16 cellular contexts compared by ENCODE assay signal in genomic region chr6:157002795-157003194, GRCh38.
DNase-seq lines count a peak whose midpoint lies in the region; ATAC-seq and TF ChIP-seq lines count a peak whose summit lies in the region.
"Had no signal": no experiment of that assay in that cellular context is flagged by ENCODE, and none has a peak within 500 bp of the region (broad histone marks: within the 10 kb centered on the region; RNA-seq: fewer than 3 reads in every experiment).

No MANE protein-coding gene starts in this region.

- H4K91ac ChIP-seq in H9 (ENCODE audit: insufficient read length, low read depth, low read length): no peak overlapping the region

- no peak for TF ChIP-seq CTCF in H9 (conservative IDR thresholded peaks at IDR 0.05)
- no peak for TF ChIP-seq CTCF in Panc1 (IDR thresholded peaks at IDR 0.05)
- TF ChIP-seq CTCF in progenitor cell of endocrine pancreas (IDR thresholded peaks at IDR 0.05; ENCODE audit: unreplicated experiment): no peak

- no peaks in the 10 kb centered on the region for H3K79me1 ChIP-seq in H9 (ENCODE audit: insufficient read depth, low read depth, low read length, poor library complexity, severe bottlenecking)

- H3K14ac ChIP-seq in H9 (ENCODE audit: insufficient read depth, low read length): no peak overlapping the region

- H3K27ac Mint-ChIP-seq in H9: peak overlapping the region; percentile 4 to 37 (median 21); a peak in 6 of 7 replicates
- H3K27ac Mint-ChIP-seq in effector memory CD8-positive, alpha-beta T cell: peak overlapping the region; percentile 30 to 67
- peak overlapping the region; percentile 13 for H3K27ac Mint-ChIP-seq in progenitor cell of endocrine pancreas
- H3K27ac Mint-ChIP-seq: B cell had no signal

- H3K4me1 Mint-ChIP-seq in H9: peaks cover 56 to 62% of the 10 kb centered on the region in 2 experiments
- peaks cover 32 to 53% of the 10 kb centered on the region in 2 donors for H3K4me1 Mint-ChIP-seq in effector memory CD8-positive, alpha-beta T cell (ENCODE audit: low read depth in 2 of 2)
- peaks cover 15% of the 10 kb centered on the region for H3K4me1 Mint-ChIP-seq in progenitor cell of endocrine pancreas (ENCODE audit: low read depth)

- H3K4me1 ChIP-seq in H9 (ENCODE audit: insufficient read depth, low read length): peaks cover 7% of the 10 kb centered on the region; the same call in 1 of the 2 replicates
- 0 out of 2 replicates have a peak, but pooled peaks cover 4% of the 10 kb centered on the region for H3K4me1 ChIP-seq in Panc1 (ENCODE audit: control insufficient read depth, insufficient read depth, low read length)
- H3K4me1 ChIP-seq: SJSA1 had no signal

- no peak overlapping the region for H2BK5ac ChIP-seq in H9 (ENCODE audit: insufficient read length, low read length)

- DNase-seq in H9: no peak
- DNase-seq in Panc1 (ENCODE audit: low read depth, low spot score): no peak
- no peak for DNase-seq in effector memory CD8-positive, alpha-beta T cell
- no peak for DNase-seq in progenitor cell of endocrine pancreas (ENCODE audit: low spot score, unreplicated experiment)
- DNase-seq in NCI-H2227 treated with DMSO at 0.1 percent for 48 hours (lab: John Stamatoyannopoulos, UW): no peak
- DNase-seq in cortex of kidney (lab: John Stamatoyannopoulos, UW): no peak
- DNase-seq: CD8-positive, alpha-beta memory T cell; NCI-H1436; NCI-H226; NCI-H69; NK-92 treated with Interleukin-12 subunit alpha and Interleukin-12 subunit beta, amount 100 ng/mL, for 24 hours; OCI-M1 had no signal

- no peak overlapping the region for H2BK120ac ChIP-seq in H9 (ENCODE audit: low read depth, low read length, poor library complexity, severe bottlenecking)

- H2AK5ac ChIP-seq in H9 (ENCODE audit: insufficient read length, low read length): no peak overlapping the region

- H3K27me3 Mint-ChIP-seq in H9 (ENCODE audit: low read depth) (no peaks in the 10 kb centered on the region), progenitor cell of endocrine pancreas (no peaks in the 10 kb centered on the region)
- H3K27me3 Mint-ChIP-seq in effector memory CD8-positive, alpha-beta T cell: no peaks in the 10 kb centered on the region
- H3K27me3 Mint-ChIP-seq: B cell; CD8-positive, alpha-beta memory T cell had no signal

- ATAC-seq in Panc1: peak; percentile 45; the same call in 1 of the 2 replicates
- no peak for ATAC-seq in effector memory CD8-positive, alpha-beta T cell (replicated peaks)
- ATAC-seq in GM18520 (IDR thresholded peaks at IDR 0.05; ENCODE audit: unreplicated experiment): no peak

- in situ Hi-C loops in Panc1 (cut with HindIII; ENCODE audit: low pct_unique_long_range_greater_than_20kb, low sequenced_read_pairs): no loop called here

- H3K27ac ChIP-seq in H9 (ENCODE audit: insufficient read length, low read depth, low read length) (no peak overlapping the region), Panc1 (ENCODE audit: low read length) (no peak overlapping the region)
- H3K27ac ChIP-seq: SJSA1 had no signal

- H3K23me2 ChIP-seq in H9 (ENCODE audit: insufficient read length, low read depth, low read length, poor library complexity, severe bottlenecking): no peaks in the 10 kb centered on the region

- H3K36me3 Mint-ChIP-seq in H9 (ENCODE audit: insufficient read depth in 1 of 3, low read depth in 3 of 3) (peaks cover 0 to 4% (median 4%) of the 10 kb centered on the region in 3 experiments; a peak in 3 of 7 replicates), progenitor cell of endocrine pancreas (ENCODE audit: insufficient read depth) (peaks cover 2% of the 10 kb centered on the region)
- peaks cover 4% of the 10 kb centered on the region for H3K36me3 Mint-ChIP-seq in effector memory CD8-positive, alpha-beta T cell (ENCODE audit: insufficient read depth)

- no peaks in the 10 kb centered on the region for H4K20me1 ChIP-seq in H9 (ENCODE audit: control insufficient read depth, insufficient read depth, insufficient read length)

- CTCF ChIA-PET in Panc1 (lab: Charles Lee): no interaction called here

- no peak overlapping the region for H2BK12ac ChIP-seq in H9 (ENCODE audit: insufficient read length, low read depth, low read length)

- no peak overlapping the region for H4K8ac ChIP-seq in H9 (replicated peaks; ENCODE audit: insufficient read length, low read depth, low read length)

- H3T11ph ChIP-seq in H9 (ENCODE audit: low read length): no peak overlapping the region

- H3K4ac ChIP-seq in H9 (ENCODE audit: low read depth, low read length): no peak overlapping the region

- H3K9me3 ChIP-seq in H9 (ENCODE audit: control insufficient read depth, low read depth, low read length) (no peaks in the 10 kb centered on the region), Panc1 (ENCODE audit: control insufficient read depth, insufficient read depth, low read depth, low read length) (no peaks in the 10 kb centered on the region)
- H3K9me3 ChIP-seq: HAP-1, SJSA1 had no signal

- no peaks in the 10 kb centered on the region for H3K36me3 ChIP-seq in Panc1 (ENCODE audit: control insufficient read depth, insufficient read depth, low read length)
- H3K36me3 ChIP-seq: HAP-1, SJSA1 had no signal

- H3K27me3 ChIP-seq in H9 (ENCODE audit: insufficient read depth, low read length) (no peaks in the 10 kb centered on the region), Panc1 (ENCODE audit: control insufficient read depth, insufficient read depth, low read length) (no peaks in the 10 kb centered on the region)
- H3K27me3 ChIP-seq: SJSA1 had no signal

- no peak overlapping the region for H3K18ac ChIP-seq in H9 (ENCODE audit: insufficient read length, low read depth, low read length)

- H3K23ac ChIP-seq in H9 (ENCODE audit: insufficient read length, low read depth, low read length): no peak overlapping the region

- H2BK20ac ChIP-seq in H9 (ENCODE audit: low read depth, low read length, poor library complexity, severe bottlenecking): no peak overlapping the region

- H3K79me2 ChIP-seq in H9 (ENCODE audit: insufficient read depth, low read length): peaks cover 12% of the 10 kb centered on the region; the same call in 1 of the 2 replicates

- no CpG with 5 or more reads among the region's 2 CpGs for WGBS in H9 (ENCODE audit: extremely low coverage, insufficient read length, low lambda C conversion rate)

- no peak overlapping the region for H3K4me3 Mint-ChIP-seq in H9
- H3K4me3 Mint-ChIP-seq in effector memory CD8-positive, alpha-beta T cell: no peak overlapping the region
- H3K4me3 Mint-ChIP-seq in progenitor cell of endocrine pancreas (ENCODE audit: low read depth): no peak overlapping the region
- H3K4me3 Mint-ChIP-seq: B cell; CD8-positive, alpha-beta memory T cell had no signal

- no peaks in the 10 kb centered on the region for H3K9me3 Mint-ChIP-seq in H9
- no peaks in the 10 kb centered on the region for H3K9me3 Mint-ChIP-seq in effector memory CD8-positive, alpha-beta T cell
- H3K9me3 Mint-ChIP-seq in progenitor cell of endocrine pancreas (ENCODE audit: low read depth): no peaks in the 10 kb centered on the region
- H3K9me3 Mint-ChIP-seq: CD8-positive, alpha-beta memory T cell had no signal

- H2AFZ ChIP-seq in H9 (ENCODE audit: low read length): no peak overlapping the region

- intact Hi-C loops in Panc1 (cut with micrococcal nuclease; ENCODE audit: unreplicated experiment): no loop called here

- H3K4me2 ChIP-seq in H9 (ENCODE audit: insufficient read depth, insufficient read length, low read length): no peak overlapping the region

- no peak overlapping the region for H4K5ac ChIP-seq in H9 (ENCODE audit: insufficient read length, low read depth, low read length)

- H2BK15ac ChIP-seq in H9 (ENCODE audit: low read depth, low read length): no peak overlapping the region

- no peak overlapping the region for H3K4me3 ChIP-seq in Panc1 (ENCODE audit: low read depth in 2 of 2, low read length in 2 of 2)
- H3K4me3 ChIP-seq: HAP-1, SJSA1 had no signal

- POLR2A ChIA-PET in Panc1 (lab: Charles Lee): no interaction called here

- no peak overlapping the region for H3K56ac ChIP-seq in H9 (ENCODE audit: insufficient read length, low read depth, low read length)

- BruUV-seq in Panc1 (replicated peaks; lab: Mats Ljungman, UMichigan): no TSS peak

- H3K9ac ChIP-seq in H9 (ENCODE audit: extremely low read depth, insufficient read length, low read length): no peak overlapping the region
